ENCODE assay signal across 1 cellular context in the genomic region with DNA sequence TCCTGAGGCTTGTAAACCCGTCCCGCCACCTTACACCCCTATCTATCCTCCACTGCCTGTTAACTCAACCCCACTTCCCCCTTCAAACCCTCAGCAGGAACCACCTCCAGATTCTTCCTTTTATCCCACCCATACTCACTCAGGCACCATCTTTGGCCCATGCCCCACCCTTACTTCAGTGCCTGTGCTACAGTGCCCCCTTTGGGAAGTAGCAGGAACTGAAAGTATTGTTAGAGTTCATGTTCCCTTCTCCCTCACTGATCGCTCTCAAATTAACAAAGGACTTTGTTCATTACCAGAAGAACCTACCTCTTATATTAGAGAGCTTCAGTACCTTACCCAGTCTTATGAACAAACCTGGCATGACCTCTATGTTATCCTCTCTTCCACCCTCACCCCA.
TF ChIP-seq lines count a peak whose summit lies in the region.

No MANE protein-coding gene starts in this region.

TF ChIP-seq in WTC11, 78 proteins besides CTCF, POLR2A, EP300 and RAD21 (continued from another document):
- no peak for TF ChIP-seq AR (CRISPR knock-in tag; IDR thresholded peaks at IDR 0.05)
- no peak for TF ChIP-seq NFYB (CRISPR knock-in tag; conservative IDR thresholded peaks at IDR 0.05; ENCODE audit: low read depth)
- no peak for TF ChIP-seq ZNF416 (CRISPR knock-in tag; IDR thresholded peaks at IDR 0.05)
- TF ChIP-seq GTF2I (CRISPR knock-in tag; conservative IDR thresholded peaks at IDR 0.05): no peak
- no peak for TF ChIP-seq KAT7 (CRISPR knock-in tag; IDR thresholded peaks at IDR 0.05; ENCODE audit: borderline replicate concordance)
- TF ChIP-seq OVOL2 (CRISPR knock-in tag; IDR thresholded peaks at IDR 0.05; ENCODE audit: borderline replicate concordance): no peak
